ENCODE assay signal across 5 cellular contexts in the genomic region with DNA sequence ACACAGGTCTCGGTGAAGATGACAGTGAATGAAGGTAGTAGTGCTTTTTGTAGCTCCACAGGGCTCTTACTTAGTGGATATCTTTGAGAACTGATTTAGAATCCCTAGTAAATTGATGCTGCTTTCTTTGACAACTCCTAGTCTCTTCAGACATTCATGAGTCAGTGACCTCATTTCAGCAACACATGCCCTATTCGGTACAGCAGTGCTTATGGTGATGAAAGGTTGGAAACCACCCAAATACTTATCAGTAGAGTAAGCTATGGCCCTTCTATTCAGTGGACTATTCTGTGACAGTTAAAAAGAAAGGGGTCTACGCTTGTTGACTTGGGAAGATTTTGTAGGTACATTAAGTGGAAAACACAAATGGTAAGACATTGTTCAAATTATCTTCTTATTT. TPM values are rescaled to one million over a fixed set of nuclear protein-coding genes. Genes with fewer than 3 reads are reported as not detected.
DNase-seq lines count a peak whose midpoint lies in the region; ATAC-seq and TF ChIP-seq lines count a peak whose summit lies in the region.
"Not testable (repeated sequence)": the region's sequence is repeated elsewhere in the genome, so short reads cannot be mapped to it uniquely, and the experiment has no call there.

No MANE protein-coding gene starts in this region.

- intact Hi-C loops in Right ventricle myocardium inferior (cut with DNase I); heart left ventricle (cut with DNase I); left cardiac atrium (cut with DNase I); right cardiac atrium (cut with DNase I): not testable (repeated sequence)

- ATAC-seq in RWPE2 (ENCODE audit: low read depth) (0 out of 3 replicates have a peak, but pooled peaks have one; percentile 23), Right ventricle myocardium inferior (peak; percentile 58), heart left ventricle (peak; percentile 66 to 82 (median 74)), left cardiac atrium (peak; percentile 69 to 79), right cardiac atrium (peak; percentile 66 to 74)

- not testable (repeated sequence) for H3K4me3 ChIP-seq in RWPE2 (ENCODE audit: severe bottlenecking); heart left ventricle; right cardiac atrium (ENCODE audit: low read length)

- not testable (repeated sequence) for H3K27me3 ChIP-seq in RWPE2 (ENCODE audit: insufficient read depth, poor library complexity, severe bottlenecking); heart left ventricle; right cardiac atrium (ENCODE audit: control insufficient read depth, insufficient read depth)

- not testable (repeated sequence) for TF ChIP-seq POLR2A in heart left ventricle (IDR thresholded peaks at IDR 0.05)

- H3K4me1 ChIP-seq in RWPE2 (ENCODE audit: insufficient read depth, poor library complexity, severe bottlenecking); heart left ventricle; right cardiac atrium (ENCODE audit: control insufficient read depth, insufficient read depth, low read length): not testable (repeated sequence)

- not testable (repeated sequence) for H3K27ac ChIP-seq in RWPE2 (ENCODE audit: poor library complexity, severe bottlenecking); heart left ventricle; right cardiac atrium (ENCODE audit: low read length)

- not testable (repeated sequence) for H3K36me3 ChIP-seq in RWPE2 (ENCODE audit: low read depth)
- peaks cover 0 to 29% (median 11%) of the 10 kb centered on the region in 9 donors for H3K36me3 ChIP-seq in heart left ventricle

- WGBS in heart left ventricle, 4 donors = 42 to 80% (median 70%) methylated on average over 1 of the region's 3 CpGs
- 68% methylated on average over 1 of the region's 3 CpGs for WGBS in right cardiac atrium

- not testable (repeated sequence) for H3K9me3 ChIP-seq in RWPE2 (ENCODE audit: severe bottlenecking); heart left ventricle; right cardiac atrium (ENCODE audit: control insufficient read depth, low read length)

- TF ChIP-seq CTCF in RWPE2 (IDR thresholded peaks at IDR 0.05; ENCODE audit: poor library complexity, severe bottlenecking); heart left ventricle (IDR thresholded peaks at IDR 0.05): not testable (repeated sequence)

- DNase-seq in RWPE2 (ENCODE audit: low spot score); Right ventricle myocardium inferior (ENCODE audit: missing footprints); heart left ventricle; left cardiac atrium; right cardiac atrium: not testable (repeated sequence)

RNA-seq across cellular contexts. Expression of a gene that starts 29.0 kb away (rescaled TPM):
- 41.4 TPM for total RNA-seq in Right ventricle myocardium inferior
- total RNA-seq in heart left ventricle = 10 to 100 TPM; 20.1 to 64.2 (median 36.7) TPM
- polyA plus RNA-seq in heart left ventricle = 10 to 100 TPM; 13.8 to 21.0 TPM
- 10 to 100 TPM; 79.8 to 87.8 TPM for total RNA-seq in left cardiac atrium
- 100 to 1,000 TPM in 3 of 4 donors, 10 to 100 TPM in 1; 64.8 to 242 (median 159) TPM for total RNA-seq in right cardiac atrium
- polyA plus RNA-seq in right cardiac atrium = 32.8 TPM

Comparison
In these comparisons a context has a peak if more than half of its experiments do, and no peak if none do; other contexts are left out.
1. ATAC-seq: peak in every context shown above with its lines; median percentile 74 in heart left ventricle; 74 in left cardiac atrium; 70 in right cardiac atrium; 58 in Right ventricle myocardium inferior; 23 in RWPE2.